In genomic region chr2:230582851-230583283, GRCh38 we compare ENCODE assay signal across 9 cellular contexts.
DNase-seq lines count a peak whose midpoint lies in the region; ATAC-seq, FAIRE-seq and TF ChIP-seq lines count a peak whose summit lies in the region.
"Had no signal": no experiment of that assay in that cellular context is flagged by ENCODE, and none has a peak within 500 bp of the region (broad histone marks: within the 10 kb centered on the region; RNA-seq: fewer than 3 reads in every experiment).

No MANE protein-coding gene starts in this region.

- POLR2A ChIA-PET in HepG2 (lab: Yijun Ruan, JAX) (no interaction called here), activated B cell treated with CpG ODN at 0.5 μM for 24 hours (lab: Charles Lee) (interaction anchor here (0.6 to 4.3 kb wide), 13 partner anchors 12 to 363 kb away, joined by 3 to 63 read pairs (median 6); partner anchors contain the start of genes SP100 and SP110), WTC11 (lab: Charles Lee) (no interaction called here)

- H3K36me3 ChIP-seq in HepG2 (replicated peaks in 1 of 2; ENCODE audit: control insufficient read depth in 1 of 2, insufficient read depth in 2 of 2, low read length in 2 of 2) (no peaks in the 10 kb centered on the region), right lobe of liver (no peaks in the 10 kb centered on the region)

- DNase-seq in HepG2 (ENCODE audit: low spot score) (no peak), right lobe of liver (no peak), activated B cell treated with CpG ODN at 0.5 μM for 24 hours (no peak), WTC11 (ENCODE audit: low spot score) (no peak), NCI-H774 (lab: John Stamatoyannopoulos, UW) (no peak), DMS79 treated with DMSO at 0.1 percent for 48 hours (lab: John Stamatoyannopoulos, UW) (no peak)

- H3K27ac Mint-ChIP-seq in activated B cell treated with CpG ODN at 0.5 μM for 24 hours = peak overlapping the region; percentile 92
- H3K27ac Mint-ChIP-seq in stimulated activated memory B cell treated with anti-CD40 and anti-IgM and Interleukin-4, amounts not matched to agents 10 μg/mL and 1 μg/mL and 100 μg/mL, for 72 hours = peak overlapping the region; percentile 95
- no peak overlapping the region for H3K27ac Mint-ChIP-seq in WTC11
- H3K27ac Mint-ChIP-seq: activated naive CD8-positive, alpha-beta T cell had no signal

- CTCF ChIA-PET in HepG2 (lab: Yijun Ruan, JAX; ENCODE audit: low intra/inter-chr PET ratio, low total read pairs) = no interaction called here
- CTCF ChIA-PET in activated B cell treated with CpG ODN at 0.5 μM for 24 hours (lab: Charles Lee) = interaction anchor here (0.6 to 1.3 kb wide), 3 partner anchors 15 to 20 kb away, joined by 3 read pairs; no protein-coding TSS in a partner anchor
- CTCF ChIA-PET in WTC11 (lab: Charles Lee) = no interaction called here

- no peak for TF ChIP-seq CTCF in HepG2 (CRISPR knock-in tag; IDR thresholded peaks at IDR 0.05)
- TF ChIP-seq CTCF in right lobe of liver (IDR thresholded peaks at IDR 0.05) = no peak
- TF ChIP-seq CTCF in activated B cell treated with CpG ODN at 0.5 μM for 24 hours (IDR thresholded peaks at IDR 0.05) = no peak
- no peak for TF ChIP-seq CTCF in WTC11 (IDR thresholded peaks at IDR 0.05)

- no peak overlapping the region for H3K4me2 ChIP-seq in HepG2 (ENCODE audit: low read depth, low read length)

- H3K4me1 ChIP-seq in HepG2 (ENCODE audit: insufficient read depth, low read length) (0 out of 2 replicates have a peak, but pooled peaks cover 5% of the 10 kb centered on the region), right lobe of liver (no peaks in the 10 kb centered on the region)

- H3K9ac ChIP-seq in HepG2 (ENCODE audit: insufficient read depth, low read depth, low read length) = no peak overlapping the region

- no peaks in the 10 kb centered on the region for H3K79me2 ChIP-seq in HepG2 (ENCODE audit: insufficient read depth, low read length)

- H3K4me1 Mint-ChIP-seq in activated B cell treated with CpG ODN at 0.5 μM for 24 hours (peaks cover 53% of the 10 kb centered on the region), WTC11 (no peaks in the 10 kb centered on the region)
- peaks cover 50% of the 10 kb centered on the region for H3K4me1 Mint-ChIP-seq in stimulated activated memory B cell treated with anti-CD40 and anti-IgM and Interleukin-4, amounts not matched to agents 10 μg/mL and 1 μg/mL and 100 μg/mL, for 72 hours

- TF ChIP-seq EP300 in HepG2 (IDR thresholded peaks at IDR 0.05; ENCODE audit: low read depth in 2 of 2, low read length in 2 of 2) (no peak), HepG2 (CRISPR knock-in tag; IDR thresholded peaks at IDR 0.05; ENCODE audit: borderline replicate concordance) (no peak)

- intact Hi-C loops in HepG2 (cut with micrococcal nuclease; ENCODE audit: unreplicated experiment) = no loop called here
- intact Hi-C loops in right lobe of liver (cut with DNase I) = no loop called here
- intact Hi-C loops in activated B cell treated with CpG ODN at 0.5 μM for 24 hours (cut with micrococcal nuclease) = loop anchor here (1.0 kb wide), 2 partner anchors 19 to 28 kb away; no protein-coding TSS in a partner anchor

- TF ChIP-seq RAD21 in HepG2 (CRISPR knock-in tag; IDR thresholded peaks at IDR 0.05) = no peak

- H3K9me3 ChIP-seq in HepG2 (ENCODE audit: low read length) (no peaks in the 10 kb centered on the region), right lobe of liver (no peaks in the 10 kb centered on the region)

- H3K9me3 Mint-ChIP-seq in activated B cell treated with CpG ODN at 0.5 μM for 24 hours (peaks cover 5% of the 10 kb centered on the region), WTC11 (peaks cover 14% of the 10 kb centered on the region)
- H3K9me3 Mint-ChIP-seq in stimulated activated memory B cell treated with anti-CD40 and anti-IgM and Interleukin-4, amounts not matched to agents 10 μg/mL and 1 μg/mL and 100 μg/mL, for 72 hours = peaks cover 6% of the 10 kb centered on the region

- H3K27ac ChIP-seq in HepG2 (ENCODE audit: extremely low read length, insufficient read depth, low read length) (no peak overlapping the region), right lobe of liver (no peak overlapping the region)

- no peak for FAIRE-seq in HepG2 (lab: Jason Lieb, UNC)

- H3K4me3 ChIP-seq in HepG2 (replicated peaks in 1 of 3; ENCODE audit: insufficient read depth in 1 of 3, low read depth in 2 of 3, low read length in 3 of 3) = no peak overlapping the region
- H3K4me3 ChIP-seq in right lobe of liver = no peak overlapping the region

- in situ Hi-C loops in HepG2 (cut with HindIII; ENCODE audit: extremely low pct_ligation_motif_present, low pct_unique_long_range_greater_than_20kb) = no loop called here

- no peaks in the 10 kb centered on the region for H3K27me3 Mint-ChIP-seq in activated B cell treated with CpG ODN at 0.5 μM for 24 hours
- no peaks in the 10 kb centered on the region for H3K27me3 Mint-ChIP-seq in stimulated activated memory B cell treated with anti-CD40 and anti-IgM and Interleukin-4, amounts not matched to agents 10 μg/mL and 1 μg/mL and 100 μg/mL, for 72 hours
- H3K27me3 Mint-ChIP-seq in WTC11 (ENCODE audit: low read depth) = no peaks in the 10 kb centered on the region
- H3K27me3 Mint-ChIP-seq: activated naive CD8-positive, alpha-beta T cell had no signal

- H2AFZ ChIP-seq in HepG2 (ENCODE audit: low read length) = no peak overlapping the region

- peak overlapping the region; percentile 42 for H3K4me3 Mint-ChIP-seq in activated B cell treated with CpG ODN at 0.5 μM for 24 hours
- peak overlapping the region; percentile 46 for H3K4me3 Mint-ChIP-seq in stimulated activated memory B cell treated with anti-CD40 and anti-IgM and Interleukin-4, amounts not matched to agents 10 μg/mL and 1 μg/mL and 100 μg/mL, for 72 hours
- no peak overlapping the region for H3K4me3 Mint-ChIP-seq in WTC11
- H3K4me3 Mint-ChIP-seq: activated naive CD8-positive, alpha-beta T cell had no signal

- TF ChIP-seq POLR2A in HepG2 (IDR thresholded peaks at IDR 0.05; ENCODE audit: insufficient read depth in 1 of 2, low read depth in 2 of 2, low read length in 2 of 2) (no peak), right lobe of liver (IDR thresholded peaks at IDR 0.05) (no peak)

- BruUV-seq in HepG2 (replicated peaks; lab: Mats Ljungman, UMichigan) = no TSS peak

- no peaks in the 10 kb centered on the region for H4K20me1 ChIP-seq in HepG2 (ENCODE audit: insufficient read depth, low read length)

- no peak for ATAC-seq in HepG2
- no peak for ATAC-seq in right lobe of liver
- peak; percentile 68 for ATAC-seq in HG02885 (IDR thresholded peaks at IDR 0.05; ENCODE audit: poor library complexity, unreplicated experiment)
- peak; percentile 81 for ATAC-seq in activated B cell treated with CpG ODN at 0.5 μM for 24 hours (ENCODE audit: low read depth)
- ATAC-seq in stimulated activated memory B cell treated with anti-CD40 and anti-IgM and Interleukin-4, amounts not matched to agents 10 μg/mL and 1 μg/mL and 100 μg/mL, for 72 hours = peak; percentile 90
- no peak for ATAC-seq in WTC11

- H3K27me3 ChIP-seq in HepG2 (ENCODE audit: control insufficient read depth in 1 of 2, insufficient read depth in 2 of 2, low read length in 2 of 2) (peaks cover 3 to 24% of the 10 kb centered on the region in 2 experiments; a peak in 4 of 5 replicates), right lobe of liver (no peaks in the 10 kb centered on the region)

- 50% methylated on average over 5 of the region's 5 CpGs for WGBS in HepG2 (ENCODE audit: low lambda C conversion rate)
- WGBS in right lobe of liver (ENCODE audit: insufficient coverage, low coverage, low lambda C conversion rate, missing lambda C conversion rate) = 55% methylated on average over 4 of the region's 5 CpGs

- H3K36me3 Mint-ChIP-seq in activated B cell treated with CpG ODN at 0.5 μM for 24 hours (ENCODE audit: low read depth) (peaks cover 17% of the 10 kb centered on the region), WTC11 (peaks cover 3% of the 10 kb centered on the region; the same call in 1 of the 2 replicates)
- H3K36me3 Mint-ChIP-seq in stimulated activated memory B cell treated with anti-CD40 and anti-IgM and Interleukin-4, amounts not matched to agents 10 μg/mL and 1 μg/mL and 100 μg/mL, for 72 hours = peaks cover 10% of the 10 kb centered on the region

TF ChIP-seq in HepG2, 621 proteins besides CTCF, POLR2A, EP300 and RAD21:
- TF ChIP-seq ZNF331 (CRISPR knock-in tag; IDR thresholded peaks at IDR 0.05) = no peak
- peak; percentile 50; the same call in 1 of the 2 replicates for TF ChIP-seq ZNF629 (CRISPR knock-in tag; conservative IDR thresholded peaks at IDR 0.05)
TF ChIP-seq in HepG2: peak in this region for 1.

TF ChIP-seq in WTC11, 78 proteins besides CTCF, POLR2A, EP300 and RAD21 (continues in another document):
- TF ChIP-seq HMGXB4 (CRISPR knock-in tag; IDR thresholded peaks at IDR 0.05) = no peak
- no peak for TF ChIP-seq ZNF671 (CRISPR knock-in tag; IDR thresholded peaks at IDR 0.05)
- TF ChIP-seq ETV6 (CRISPR knock-in tag; IDR thresholded peaks at IDR 0.05) = no peak
- no peak for TF ChIP-seq CBFB (CRISPR knock-in tag; IDR thresholded peaks at IDR 0.05; ENCODE audit: low read depth)

Comparison
In these comparisons a context has a peak if more than half of its experiments do, and no peak if none do; other contexts are left out.
1. ATAC-seq: peak in HG02885 (single experiment), activated B cell treated with CpG ODN at 0.5 μM for 24 hours (single experiment) and stimulated activated memory B cell treated with anti-CD40 and anti-IgM and Interleukin-4, amounts not matched to agents 10 μg/mL and 1 μg/mL and 100 μg/mL, for 72 hours (single experiment); none in HepG2 (single experiment), right lobe of liver (0 of 4) and WTC11 (single experiment).